In the genomic region with DNA sequence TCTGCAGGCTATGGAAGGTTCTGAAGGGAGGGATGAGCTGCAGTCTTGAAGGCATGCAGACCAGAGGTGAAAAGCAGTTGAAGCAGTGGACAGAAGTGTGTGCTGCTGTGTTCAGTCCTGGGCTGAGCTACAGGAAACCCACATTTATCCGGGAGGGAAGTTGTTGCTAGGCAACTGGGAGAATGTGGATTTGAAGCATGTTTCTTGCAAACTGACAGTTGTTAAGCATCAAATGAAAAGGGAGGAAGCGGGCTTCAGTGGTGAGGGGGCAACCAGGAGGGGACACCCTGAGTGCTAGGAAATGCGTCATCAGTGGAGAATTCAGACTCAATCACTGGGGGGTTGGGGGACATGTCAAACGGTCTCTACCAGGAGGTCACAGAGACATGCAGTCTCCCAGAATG, we compare ENCODE assay signal across 12 cellular contexts. TPM values are rescaled to one million over a fixed set of nuclear protein-coding genes. Genes with fewer than 3 reads are reported as not detected.
DNase-seq lines count a peak whose midpoint lies in the region; ATAC-seq, FAIRE-seq and TF ChIP-seq lines count a peak whose summit lies in the region.
"Had no signal": no experiment of that assay in that cellular context is flagged by ENCODE, and none has a peak within 500 bp of the region (broad histone marks: within the 10 kb centered on the region; RNA-seq: fewer than 3 reads in every experiment).

No MANE protein-coding gene starts in this region.

- peak overlapping the region; percentile 11 for H3K27ac Mint-ChIP-seq in activated T-cell treated with anti-CD3 and anti-CD28 coated beads, Interleukin-2, amount 50 U/mL, for 72 hours
- peak overlapping the region; percentile 94 for H3K27ac Mint-ChIP-seq in type B pancreatic cell
- H3K27ac Mint-ChIP-seq: CD4-positive, CD25-positive, alpha-beta regulatory T cell had no signal

- peak overlapping the region in 1 of 2 donors; percentile 35 for H3K4me3 Mint-ChIP-seq in activated T-cell treated with anti-CD3 and anti-CD28 coated beads, Interleukin-2, amount 50 U/mL, for 72 hours
- peak overlapping the region; percentile 11 for H3K4me3 Mint-ChIP-seq in type B pancreatic cell
- H3K4me3 Mint-ChIP-seq: CD4-positive, CD25-positive, alpha-beta regulatory T cell had no signal

- H3K4me3 ChIP-seq in kidney (ENCODE audit: low read length in 2 of 2), result no peak overlapping the region
- H3K4me3 ChIP-seq: HAP-1 had no signal

- H3K9ac ChIP-seq in kidney (ENCODE audit: low read length in 2 of 2), result no peak overlapping the region

- H3K27ac ChIP-seq in angular gyrus (ENCODE audit: low read depth, low read length) (peak overlapping the region; percentile 63), kidney (ENCODE audit: low read depth in 2 of 2, low read length in 2 of 2) (peak overlapping the region; percentile 54 to 87)

- H3K36me3 ChIP-seq in kidney (ENCODE audit: control insufficient read depth in 1 of 2, insufficient read depth in 2 of 2, low read length in 2 of 2), result no peaks in the 10 kb centered on the region
- H3K36me3 ChIP-seq: HAP-1 had no signal

- intact Hi-C loops in kidney (cut with DNase I), result no loop called here

- no peaks in the 10 kb centered on the region for H3K36me3 Mint-ChIP-seq in activated T-cell treated with anti-CD3 and anti-CD28 coated beads, Interleukin-2, amount 50 U/mL, for 72 hours (ENCODE audit: insufficient read depth in 2 of 2)
- peaks cover 12% of the 10 kb centered on the region for H3K36me3 Mint-ChIP-seq in type B pancreatic cell
- H3K36me3 Mint-ChIP-seq: CD4-positive, CD25-positive, alpha-beta regulatory T cell had no signal

- H3K9me3 Mint-ChIP-seq in activated T-cell treated with anti-CD3 and anti-CD28 coated beads, Interleukin-2, amount 50 U/mL, for 72 hours, result no peaks in the 10 kb centered on the region
- H3K9me3 Mint-ChIP-seq in type B pancreatic cell, result peaks cover 5% of the 10 kb centered on the region

- TF ChIP-seq CTCF in kidney (IDR thresholded peaks at IDR 0.05; ENCODE audit: borderline replicate concordance, extremely low read depth, insufficient read depth), result no peak
- TF ChIP-seq CTCF in type B pancreatic cell (conservative IDR thresholded peaks at IDR 0.05), result no peak

- no peak for FAIRE-seq in kidney (lab: Jason Lieb, UNC)

- DNase-seq in activated T-cell treated with anti-CD3 and anti-CD28 coated beads, Interleukin-2, amount 50 U/mL, for 72 hours, result peak; percentile 5 to 14
- no peak for DNase-seq in activated T-cell treated with anti-CD3 and anti-CD28 coated beads, Interleukin-2, amount 50 U/mL, for 1 hour
- DNase-seq in kidney (no peak), type B pancreatic cell (ENCODE audit: extremely low spot score, unreplicated experiment) (no peak), NOMO-1 treated with DMSO at 0.1 percent for 48 hours (lab: John Stamatoyannopoulos, UW; ENCODE audit: unreplicated experiment) (no peak), NCI-H345 (lab: John Stamatoyannopoulos, UW) (no peak)
- DNase-seq: activated CD8-positive, alpha-beta memory T cell treated with anti-CD3 and anti-CD28 coated beads for 24 hours; CD4-positive, CD25-positive, alpha-beta regulatory T cell; NCI-H2107 had no signal

- H3K4me1 ChIP-seq in kidney (ENCODE audit: control insufficient read depth in 1 of 2, insufficient read depth in 1 of 2, low read depth in 1 of 2, low read length in 2 of 2), result peaks cover 22 to 34% of the 10 kb centered on the region in 2 donors
- H3K4me1 ChIP-seq: HAP-1 had no signal

- H3K9me3 ChIP-seq in kidney (ENCODE audit: control insufficient read depth in 1 of 2, low read length in 2 of 2), result no peaks in the 10 kb centered on the region
- H3K9me3 ChIP-seq: HAP-1 had no signal

- peaks cover 16% of the 10 kb centered on the region for H3K4me1 Mint-ChIP-seq in activated T-cell treated with anti-CD3 and anti-CD28 coated beads, Interleukin-2, amount 50 U/mL, for 72 hours (ENCODE audit: low read depth)
- peaks cover 63% of the 10 kb centered on the region for H3K4me1 Mint-ChIP-seq in type B pancreatic cell (ENCODE audit: unreplicated experiment)

- H3K27me3 Mint-ChIP-seq in activated T-cell treated with anti-CD3 and anti-CD28 coated beads, Interleukin-2, amount 50 U/mL, for 72 hours (ENCODE audit: low read depth), result peaks cover 4% of the 10 kb centered on the region
- H3K27me3 Mint-ChIP-seq in type B pancreatic cell, result no peaks in the 10 kb centered on the region

- peak; percentile 47 to 73 for ATAC-seq in activated T-cell treated with anti-CD3 and anti-CD28 coated beads, Interleukin-2, amount 50 U/mL, for 72 hours (replicated peaks in 1 of 2)
- no peak for ATAC-seq in HG03521 (IDR thresholded peaks at IDR 0.05; ENCODE audit: unreplicated experiment)

RNA-seq across cellular contexts. Expression of a gene that starts 28.7 kb away (rescaled TPM):
- 1 to 10 TPM in 1 of 2 donors, under 1 TPM in 1; 0.53 to 2.5 TPM for total RNA-seq in activated T-cell treated with anti-CD3 and anti-CD28 coated beads, Interleukin-2, amount 50 U/mL, for 72 hours
- total RNA-seq in kidney, result 1.5 TPM
- 2.1 TPM for polyA plus RNA-seq in kidney (ENCODE audit: insufficient read depth, low read depth, low replicate concordance)
- total RNA-seq in type B pancreatic cell (ENCODE audit: low replicate concordance), result 3.2 and 6.4 TPM in 2 replicates
- total RNA-seq: CD4-positive, CD25-positive, alpha-beta regulatory T cell had no signal
- polyA plus RNA-seq: CD4-positive, CD25-positive, alpha-beta regulatory T cell had no signal

Comparison
In these comparisons a context has a peak if more than half of its experiments do, and no peak if none do; other contexts are left out.
1. DNase-seq: peak in activated T-cell treated with anti-CD3 and anti-CD28 coated beads, Interleukin-2, amount 50 U/mL, for 72 hours (2 of 2); none in activated T-cell treated with anti-CD3 and anti-CD28 coated beads, Interleukin-2, amount 50 U/mL, for 1 hour (single experiment), kidney (single experiment), type B pancreatic cell (single experiment), NOMO-1 treated with DMSO at 0.1 percent for 48 hours (single experiment) and NCI-H345 (single experiment).